29 cellular contexts compared by ENCODE assay signal in genomic region chr16:54241525-54241924, GRCh38. TPM values are rescaled to one million over a fixed set of nuclear protein-coding genes. Genes with fewer than 3 reads are reported as not detected.
"Had no signal": no experiment of that assay in that cellular context is flagged by ENCODE, and none has a peak within 500 bp of the region (broad histone marks: within the 10 kb centered on the region; RNA-seq: fewer than 3 reads in every experiment).

No MANE protein-coding gene starts in this region.

- DNase-seq: activated CD4-positive, alpha-beta memory T cell treated with anti-CD3 and anti-CD28 coated beads for 36 hours; activated CD4-positive, alpha-beta T cell treated with anti-CD3 and anti-CD28 coated beads, Interleukin-2, amount 10 ng/mL, durations not matched to agents 24 days and 14 days; activated CD4-positive, CD25-positive, alpha-beta regulatory T cell treated with anti-CD3 and anti-CD28 coated beads, Interleukin-2, amount 50 U/mL, for 72 hours; activated CD8-positive, alpha-beta memory T cell treated with anti-CD3 and anti-CD28 coated beads, Interleukin-2, amount 50 U/mL, for 4 hours; activated effector memory CD4-positive, alpha-beta T cell treated with anti-CD3 and anti-CD28 coated beads, Interleukin-2, amount 50 U/mL, for 16 hours; activated naive CD4-positive, alpha-beta T cell treated with anti-CD3 and anti-CD28 coated beads, Interleukin-2, amount 50 U/mL, for 16 hours; activated naive CD8-positive, alpha-beta T cell treated with anti-CD3 and anti-CD28 coated beads, Interleukin-2, amount 50 U/mL, for 24 hours; activated T-cell treated with anti-CD3 and anti-CD28 coated beads, Interleukin-2, amount 50 U/mL, for 1 hour; central memory CD4-positive, alpha-beta T cell; esophagus squamous epithelium; foreskin melanocyte; left ventricle myocardium inferior; naive B cell; nephron progenitor cell; ovary; psoas muscle; spleen; stimulated activated naive CD4-positive, alpha-beta T cell treated with Interleukin-2 at 50 U/mL for 16 hours; T-helper 1 cell; upper lobe of left lung had no signal

- H3K27ac ChIP-seq: esophagus squamous epithelium, ovary, psoas muscle, right atrium auricular region, spleen, upper lobe of left lung, vagina, VCaP had no signal

- H3K36me3 ChIP-seq: breast epithelium, esophagus squamous epithelium, left ventricle myocardium inferior, ovary, right atrium auricular region, spleen, upper lobe of left lung, vagina had no signal

- H3K4me1 Mint-ChIP-seq: activated CD4-positive, alpha-beta T cell treated with anti-CD3 and anti-CD28 coated beads, Interleukin-2, amount 10 ng/mL, durations not matched to agents 24 days and 14 days; activated naive CD8-positive, alpha-beta T cell treated with anti-CD3 and anti-CD28 coated beads, Interleukin-2, amount 50 U/mL, for 24 hours had no signal

- H3K9me3 Mint-ChIP-seq: activated CD4-positive, alpha-beta memory T cell treated with anti-CD3 and anti-CD28 coated beads for 36 hours; dendritic cell treated with granulocyte-macrophage colony-stimulating factor and Interleukin-4, amounts not matched to agents 40 ng/mL and 50 ng/mL, for 4 days had no signal

- H3K4me3 Mint-ChIP-seq: activated CD4-positive, alpha-beta memory T cell treated with anti-CD3 and anti-CD28 coated beads for 36 hours; activated CD4-positive, alpha-beta T cell treated with anti-CD3 and anti-CD28 coated beads, Interleukin-2, amount 10 ng/mL, durations not matched to agents 24 days and 14 days; activated naive CD8-positive, alpha-beta T cell treated with anti-CD3 and anti-CD28 coated beads, Interleukin-2, amount 50 U/mL, for 24 hours; activated T-helper 1 cell treated with anti-CD3 and anti-CD28 coated beads, Interleukin-12 subunit alpha, Interleukin-12 subunit beta, Interleukin-2, Interleukin-4 antibody, amounts not matched to agents 30 ng/mL and 10 ng/mL and 1 ng/mL, durations not matched to agents 14 hours and 24 hours and 36 hours; dendritic cell treated with granulocyte-macrophage colony-stimulating factor and Interleukin-4, amounts not matched to agents 40 ng/mL and 50 ng/mL, for 4 days; mesothelial cell of epicardium; nephron progenitor cell had no signal

- H3K9me3 ChIP-seq: breast epithelium, esophagus squamous epithelium, ovary, psoas muscle, right atrium auricular region, spleen, upper lobe of left lung, vagina had no signal

- H3K4me3 ChIP-seq: breast epithelium, esophagus squamous epithelium, left ventricle myocardium inferior, lung, ovary, psoas muscle, right atrium auricular region, spleen, upper lobe of left lung, vagina had no signal

- ATAC-seq: activated naive CD8-positive, alpha-beta T cell treated with anti-CD3 and anti-CD28 coated beads, Interleukin-2, amount 50 U/mL, for 24 hours had no signal

- H3K36me3 Mint-ChIP-seq: activated CD4-positive, alpha-beta memory T cell treated with anti-CD3 and anti-CD28 coated beads for 36 hours; mesothelial cell of epicardium had no signal

- H3K27me3 ChIP-seq: breast epithelium, ovary, right atrium auricular region, upper lobe of left lung, vagina had no signal

- H3K4me1 ChIP-seq: breast epithelium, esophagus squamous epithelium, psoas muscle, spleen had no signal

- H3K27ac Mint-ChIP-seq: activated CD4-positive, alpha-beta memory T cell treated with anti-CD3 and anti-CD28 coated beads for 36 hours; activated CD4-positive, alpha-beta T cell treated with anti-CD3 and anti-CD28 coated beads, Interleukin-2, amount 10 ng/mL, durations not matched to agents 24 days and 14 days; activated naive CD8-positive, alpha-beta T cell treated with anti-CD3 and anti-CD28 coated beads, Interleukin-2, amount 50 U/mL, for 24 hours; activated T-helper 1 cell treated with anti-CD3 and anti-CD28 coated beads, Interleukin-12 subunit alpha, Interleukin-12 subunit beta, Interleukin-2, Interleukin-4 antibody, amounts not matched to agents 30 ng/mL and 10 ng/mL and 1 ng/mL, durations not matched to agents 14 hours and 24 hours and 36 hours; dendritic cell treated with granulocyte-macrophage colony-stimulating factor and Interleukin-4, amounts not matched to agents 40 ng/mL and 50 ng/mL, for 4 days; mesothelial cell of epicardium; naive B cell; nephron progenitor cell had no signal

RNA-seq across cellular contexts. Expression of gene IRX3, which starts 45.1 kb away (rescaled TPM):
- total RNA-seq: activated CD8-positive, alpha-beta memory T cell treated with anti-CD3 and anti-CD28 coated beads for 36 hours had no signal
